Comparison of ENCODE assay signal across 15 cellular contexts in the genomic region with DNA sequence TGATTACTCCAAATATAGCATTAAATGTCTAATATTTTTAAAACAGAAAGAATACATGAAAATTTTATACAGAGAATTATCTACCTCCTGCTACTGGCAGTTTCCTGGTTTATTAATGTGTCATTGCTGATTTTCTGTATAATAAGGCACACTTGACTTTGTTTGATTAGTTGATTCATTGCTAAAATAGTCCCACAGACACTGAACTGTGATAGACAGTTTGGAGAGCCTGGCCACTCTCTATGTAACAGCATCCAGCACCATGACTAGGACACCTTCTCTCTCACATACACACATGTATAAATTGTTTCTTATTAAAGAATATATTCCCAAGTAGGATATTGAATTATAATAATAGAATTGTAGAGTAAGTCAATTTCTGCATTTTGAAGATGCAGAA.
DNase-seq lines count a peak whose midpoint lies in the region; ATAC-seq and TF ChIP-seq lines count a peak whose summit lies in the region.
"Had no signal": no experiment of that assay in that cellular context is flagged by ENCODE, and none has a peak within 500 bp of the region (broad histone marks: within the 10 kb centered on the region; RNA-seq: fewer than 3 reads in every experiment).

No MANE protein-coding gene starts in this region.

- H3K4me3 ChIP-seq in HCT116 (replicated peaks in 1 of 2; ENCODE audit: low read depth in 1 of 2, low read length in 2 of 2) (no peak overlapping the region), epithelial cell of esophagus (ENCODE audit: low read length) (no peak overlapping the region), left lung (no peak overlapping the region)
- H3K4me3 ChIP-seq: BLaER1 had no signal

- H3K9ac ChIP-seq in HCT116 (ENCODE audit: low read length), result no peak overlapping the region
- H3K9ac ChIP-seq: BLaER1 had no signal

- H3K9me3 ChIP-seq in HCT116 (ENCODE audit: control insufficient read depth in 1 of 2, insufficient read depth in 1 of 2, low read depth in 1 of 2, low read length in 2 of 2) (no peaks in the 10 kb centered on the region), left lung (no peaks in the 10 kb centered on the region)
- H3K9me3 ChIP-seq: BLaER1 had no signal

- H3K9me2 ChIP-seq in HCT116 (ENCODE audit: insufficient read depth), result no peaks in the 10 kb centered on the region

- TF ChIP-seq POLR2A in HCT116 (IDR thresholded peaks at IDR 0.05; ENCODE audit: borderline replicate concordance, extremely low read depth, insufficient read depth, insufficient read length), result no peak

- H3K4me2 ChIP-seq in HCT116 (ENCODE audit: low read length), result no peak overlapping the region
- H3K4me2 ChIP-seq: BLaER1 had no signal

- peak; percentile 92 for DNase-seq in DMS53 (lab: John Stamatoyannopoulos, UW)
- no peak for DNase-seq in HCT116 (ENCODE audit: low read depth, low spot score)
- DNase-seq in epithelial cell of esophagus (ENCODE audit: low read depth), result peak; percentile 62
- DNase-seq in left lung, result no peak
- no peak for DNase-seq in central memory CD4-positive, alpha-beta T cell
- no peak for DNase-seq in ACHN
- DNase-seq: CD4-positive, alpha-beta memory T cell; DMS79; GDM1; GOT3; H7; KBM-7 had no signal

- H3K27ac ChIP-seq in HCT116 (ENCODE audit: low read depth, low read length), result no peak overlapping the region
- H3K27ac ChIP-seq in left lung, result no peak overlapping the region
- H3K27ac ChIP-seq: BLaER1 had no signal

- no peaks in the 10 kb centered on the region for H3K79me2 ChIP-seq in HCT116 (ENCODE audit: insufficient read depth, low read length)

- no peaks in the 10 kb centered on the region for H4K20me1 ChIP-seq in HCT116 (ENCODE audit: insufficient read depth)
- H4K20me1 ChIP-seq: BLaER1 had no signal

- CTCF ChIA-PET in HCT116 (lab: Charles Lee), result no interaction called here

- in situ Hi-C loops in ACHN (cut with HindIII; ENCODE audit: low pct_ligation_motif_present, low pct_unique_long_range_greater_than_20kb, low sequenced_read_pairs), result no loop called here

- ATAC-seq in HCT116 (no peak), left lung (peak; percentile 83), GM19023 (IDR thresholded peaks at IDR 0.05; ENCODE audit: unreplicated experiment) (no peak)
- ATAC-seq: HepG2 had no signal

- H2AFZ ChIP-seq in HCT116 (ENCODE audit: low read depth, low read length, poor library complexity, severe bottlenecking), result peak overlapping the region; percentile 8

- POLR2A ChIA-PET in HCT116 (lab: Charles Lee), result no interaction called here

- TF ChIP-seq RAD21 in HCT116 (IDR thresholded peaks at IDR 0.05; ENCODE audit: low read depth), result no peak

- BruUV-seq in HCT116 (replicated peaks; lab: Mats Ljungman, UMichigan), result no TSS peak

- RAD21 ChIA-PET in HCT116 (lab: Charles Lee; ENCODE audit: low non-redundant PET in 1 of 2, low total read pairs in 2 of 2, uncharacterized antibody in 2 of 2, unreplicated experiment in 2 of 2), result no interaction called here

- no peak for TF ChIP-seq CTCF in HCT116 (IDR thresholded peaks at IDR 0.05 in 2 of 3, conservative IDR thresholded peaks at IDR 0.05 in 1 of 3; ENCODE audit: borderline replicate concordance in 1 of 3, insufficient read depth in 1 of 3, low read depth in 2 of 3, low read length in 2 of 3)
- no peak for TF ChIP-seq CTCF in epithelial cell of esophagus (IDR thresholded peaks at IDR 0.05; ENCODE audit: insufficient read depth, low read depth, low read length, missing control alignments)
- TF ChIP-seq CTCF in left lung (IDR thresholded peaks at IDR 0.05), result no peak

- no peaks in the 10 kb centered on the region for H3K4me1 ChIP-seq in HCT116 (ENCODE audit: control insufficient read depth in 1 of 2, insufficient read depth in 2 of 2, low read length in 2 of 2)
- no peaks in the 10 kb centered on the region for H3K4me1 ChIP-seq in left lung
- H3K4me1 ChIP-seq: BLaER1 had no signal

- H3K36me3 ChIP-seq in HCT116 (ENCODE audit: control insufficient read depth in 1 of 2, insufficient read depth in 2 of 2, low read length in 2 of 2), result no peaks in the 10 kb centered on the region
- no peaks in the 10 kb centered on the region for H3K36me3 ChIP-seq in left lung
- H3K36me3 ChIP-seq: BLaER1 had no signal

- intact Hi-C loops in HCT116 (cut with micrococcal nuclease) (no loop called here), left lung (cut with DNase I) (no loop called here)

- H3K27me3 ChIP-seq in HCT116 (ENCODE audit: insufficient read depth, low read length) (no peaks in the 10 kb centered on the region), left lung (no peaks in the 10 kb centered on the region)
- H3K27me3 ChIP-seq: BLaER1 had no signal

TF ChIP-seq in HCT116, 20 proteins besides CTCF, POLR2A, EP300 and RAD21:
- TF ChIP-seq ZFX (IDR thresholded peaks at IDR 0.05), result no peak
- no peak for TF ChIP-seq SRF (IDR thresholded peaks at IDR 0.05; ENCODE audit: low read depth)
- TF ChIP-seq YY1 (IDR thresholded peaks at IDR 0.05; ENCODE audit: extremely low read depth, insufficient replicate concordance, low read depth, low read length), result no peak
- TF ChIP-seq, protein P1, sequence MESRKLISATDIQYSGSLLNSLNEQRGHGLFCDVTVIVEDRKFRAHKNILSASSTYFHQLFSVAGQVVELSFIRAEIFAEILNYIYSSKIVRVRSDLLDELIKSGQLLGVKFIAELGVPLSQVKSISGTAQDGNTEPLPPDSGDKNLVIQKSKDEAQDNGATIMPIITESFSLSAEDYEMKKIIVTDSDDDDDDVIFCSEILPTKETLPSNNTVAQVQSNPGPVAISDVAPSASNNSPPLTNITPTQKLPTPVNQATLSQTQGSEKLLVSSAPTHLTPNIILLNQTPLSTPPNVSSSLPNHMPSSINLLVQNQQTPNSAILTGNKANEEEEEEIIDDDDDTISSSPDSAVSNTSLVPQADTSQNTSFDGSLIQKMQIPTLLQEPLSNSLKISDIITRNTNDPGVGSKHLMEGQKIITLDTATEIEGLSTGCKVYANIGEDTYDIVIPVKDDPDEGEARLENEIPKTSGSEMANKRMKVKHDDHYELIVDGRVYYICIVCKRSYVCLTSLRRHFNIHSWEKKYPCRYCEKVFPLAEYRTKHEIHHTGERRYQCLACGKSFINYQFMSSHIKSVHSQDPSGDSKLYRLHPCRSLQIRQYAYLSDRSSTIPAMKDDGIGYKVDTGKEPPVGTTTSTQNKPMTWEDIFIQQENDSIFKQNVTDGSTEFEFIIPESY (IDR thresholded peaks at IDR 0.05; ENCODE audit: extremely low read depth, insufficient replicate concordance, low read length), result no peak
- TF ChIP-seq ELF1 (IDR thresholded peaks at IDR 0.05; ENCODE audit: borderline replicate concordance, low read depth), result no peak
- TF ChIP-seq, protein P2, sequence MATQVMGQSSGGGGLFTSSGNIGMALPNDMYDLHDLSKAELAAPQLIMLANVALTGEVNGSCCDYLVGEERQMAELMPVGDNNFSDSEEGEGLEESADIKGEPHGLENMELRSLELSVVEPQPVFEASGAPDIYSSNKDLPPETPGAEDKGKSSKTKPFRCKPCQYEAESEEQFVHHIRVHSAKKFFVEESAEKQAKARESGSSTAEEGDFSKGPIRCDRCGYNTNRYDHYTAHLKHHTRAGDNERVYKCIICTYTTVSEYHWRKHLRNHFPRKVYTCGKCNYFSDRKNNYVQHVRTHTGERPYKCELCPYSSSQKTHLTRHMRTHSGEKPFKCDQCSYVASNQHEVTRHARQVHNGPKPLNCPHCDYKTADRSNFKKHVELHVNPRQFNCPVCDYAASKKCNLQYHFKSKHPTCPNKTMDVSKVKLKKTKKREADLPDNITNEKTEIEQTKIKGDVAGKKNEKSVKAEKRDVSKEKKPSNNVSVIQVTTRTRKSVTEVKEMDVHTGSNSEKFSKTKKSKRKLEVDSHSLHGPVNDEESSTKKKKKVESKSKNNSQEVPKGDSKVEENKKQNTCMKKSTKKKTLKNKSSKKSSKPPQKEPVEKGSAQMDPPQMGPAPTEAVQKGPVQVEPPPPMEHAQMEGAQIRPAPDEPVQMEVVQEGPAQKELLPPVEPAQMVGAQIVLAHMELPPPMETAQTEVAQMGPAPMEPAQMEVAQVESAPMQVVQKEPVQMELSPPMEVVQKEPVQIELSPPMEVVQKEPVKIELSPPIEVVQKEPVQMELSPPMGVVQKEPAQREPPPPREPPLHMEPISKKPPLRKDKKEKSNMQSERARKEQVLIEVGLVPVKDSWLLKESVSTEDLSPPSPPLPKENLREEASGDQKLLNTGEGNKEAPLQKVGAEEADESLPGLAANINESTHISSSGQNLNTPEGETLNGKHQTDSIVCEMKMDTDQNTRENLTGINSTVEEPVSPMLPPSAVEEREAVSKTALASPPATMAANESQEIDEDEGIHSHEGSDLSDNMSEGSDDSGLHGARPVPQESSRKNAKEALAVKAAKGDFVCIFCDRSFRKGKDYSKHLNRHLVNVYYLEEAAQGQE (IDR thresholded peaks at IDR 0.05; ENCODE audit: low read depth), result no peak
- no peak for TF ChIP-seq CBX3 (IDR thresholded peaks at IDR 0.05; ENCODE audit: low read depth)
- TF ChIP-seq ZNF274 (IDR thresholded peaks at IDR 0.05; ENCODE audit: low read depth, low read length), result no peak
- no peak for TF ChIP-seq EGR1 (IDR thresholded peaks at IDR 0.05; ENCODE audit: low read depth)
- no peak for TF ChIP-seq TCF7L2 (IDR thresholded peaks at IDR 0.05; ENCODE audit: borderline replicate concordance, extremely low read depth, insufficient read depth, insufficient read length)
- no peak for TF ChIP-seq CEBPB (IDR thresholded peaks at IDR 0.05; ENCODE audit: low read depth)
- no peak for TF ChIP-seq JUND (IDR thresholded peaks at IDR 0.05)
- no peak for TF ChIP-seq SIN3A (IDR thresholded peaks at IDR 0.05; ENCODE audit: low read depth)
- no peak for TF ChIP-seq SP1 (IDR thresholded peaks at IDR 0.05; ENCODE audit: low read depth)
- TF ChIP-seq, protein P3, sequence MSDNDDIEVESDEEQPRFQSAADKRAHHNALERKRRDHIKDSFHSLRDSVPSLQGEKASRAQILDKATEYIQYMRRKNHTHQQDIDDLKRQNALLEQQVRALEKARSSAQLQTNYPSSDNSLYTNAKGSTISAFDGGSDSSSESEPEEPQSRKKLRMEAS (IDR thresholded peaks at IDR 0.05), result no peak
- no peak for TF ChIP-seq POLR2AphosphoS5 (IDR thresholded peaks at IDR 0.05; ENCODE audit: low read depth, low read length)
- no peak for TF ChIP-seq EZH2phosphoT487 (IDR thresholded peaks at IDR 0.05; ENCODE audit: borderline replicate concordance)
- TF ChIP-seq, protein P4, sequence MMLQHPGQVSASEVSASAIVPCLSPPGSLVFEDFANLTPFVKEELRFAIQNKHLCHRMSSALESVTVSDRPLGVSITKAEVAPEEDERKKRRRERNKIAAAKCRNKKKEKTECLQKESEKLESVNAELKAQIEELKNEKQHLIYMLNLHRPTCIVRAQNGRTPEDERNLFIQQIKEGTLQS (IDR thresholded peaks at IDR 0.05), result no peak

Comparison
In these comparisons a context has a peak if more than half of its experiments do, and no peak if none do; other contexts are left out.
1. DNase-seq: peak in DMS53 (single experiment) and epithelial cell of esophagus (single experiment); none in HCT116 (single experiment), left lung (0 of 2), central memory CD4-positive, alpha-beta T cell (single experiment) and ACHN (single experiment).